ENCODE assay signal across 27 cellular contexts in genomic region chr10:10317151-10317550, GRCh38.
"Had no signal": no experiment of that assay in that cellular context is flagged by ENCODE, and none has a peak within 500 bp of the region (broad histone marks: within the 10 kb centered on the region; RNA-seq: fewer than 3 reads in every experiment).

No MANE protein-coding gene starts in this region.

- H3K4me3 ChIP-seq: ascending aorta, breast epithelium, esophagus squamous epithelium, gastroesophageal sphincter, heart right ventricle had no signal

- H3K27me3 ChIP-seq: ascending aorta, breast epithelium, esophagus squamous epithelium, gastroesophageal sphincter, heart right ventricle had no signal

- FAIRE-seq: colon had no signal

- H3K4me1 ChIP-seq: breast epithelium, gastroesophageal sphincter, heart right ventricle had no signal

- DNase-seq: activated CD4-positive, alpha-beta memory T cell treated with anti-CD3 and anti-CD28 coated beads for 36 hours; activated CD4-positive, alpha-beta T cell treated with anti-CD3 and anti-CD28 coated beads for 36 hours; activated CD4-positive, alpha-beta T cell treated with anti-CD3 and anti-CD28 coated beads, Interleukin-2, amount 10 ng/mL, durations not matched to agents 24 days and 14 days; activated CD4-positive, CD25-positive, alpha-beta regulatory T cell; activated CD4-positive, CD25-positive, alpha-beta regulatory T cell treated with anti-CD3 and anti-CD28 coated beads, Interleukin-2, amount 50 U/mL, for 72 hours; activated CD8-positive, alpha-beta memory T cell treated with anti-CD3 and anti-CD28 coated beads, Interleukin-2, amount 10 ng/mL, durations not matched to agents 7 days and 5 days; activated CD8-positive, alpha-beta memory T cell treated with anti-CD3 and anti-CD28 coated beads, Interleukin-2, amount 50 U/mL, for 4 hours; activated CD8-positive, alpha-beta T cell treated with anti-CD3 and anti-CD28 coated beads, Interleukin-2, amount 10 ng/mL, durations not matched to agents 7 days and 5 days; activated effector memory CD4-positive, alpha-beta T cell treated with anti-CD3 and anti-CD28 coated beads, Interleukin-2, amount 50 U/mL, for 16 hours; activated naive CD4-positive, alpha-beta T cell treated with anti-CD3 and anti-CD28 coated beads, Interleukin-2, amount 10 ng/mL, durations not matched to agents 7 days and 5 days; activated naive CD8-positive, alpha-beta T cell treated with anti-CD3 and anti-CD28 coated beads, Interleukin-2, amount 10 ng/mL, durations not matched to agents 7 days and 5 days; activated T-cell treated with anti-CD3 and anti-CD28 coated beads, Interleukin-2, amount 50 U/mL, for 1 hour; activated T-cell treated with anti-CD3 and anti-CD28 coated beads, Interleukin-2, amount 50 U/mL, for 48 hours; cortex of kidney; dermis blood vessel endothelial cell; effector CD4-positive, alpha-beta T cell; effector memory CD8-positive, alpha-beta T cell; esophagus squamous epithelium; foreskin melanocyte; heart right ventricle; T-helper 2 cell had no signal

- H3K36me3 ChIP-seq: ascending aorta, breast epithelium, esophagus squamous epithelium, gastroesophageal sphincter, heart right ventricle had no signal

- ATAC-seq: activated CD4-positive, alpha-beta T cell treated with anti-CD3 and anti-CD28 coated beads for 36 hours; activated CD8-positive, alpha-beta memory T cell treated with anti-CD3 and anti-CD28 coated beads, Interleukin-2, amount 10 ng/mL, durations not matched to agents 7 days and 5 days; activated CD8-positive, alpha-beta T cell treated with anti-CD3 and anti-CD28 coated beads, Interleukin-2, amount 10 ng/mL, durations not matched to agents 7 days and 5 days; activated naive CD4-positive, alpha-beta T cell treated with anti-CD3 and anti-CD28 coated beads, Interleukin-2, amount 50 U/mL, for 72 hours; effector memory CD8-positive, alpha-beta T cell; gastroesophageal sphincter; heart right ventricle had no signal

- H3K27ac ChIP-seq: ascending aorta, breast epithelium, epithelial cell of prostate, esophagus squamous epithelium, gastroesophageal sphincter, heart right ventricle had no signal

- H3K9me3 ChIP-seq: ascending aorta, breast epithelium, esophagus squamous epithelium, gastroesophageal sphincter, heart right ventricle had no signal
